In the genomic region with DNA sequence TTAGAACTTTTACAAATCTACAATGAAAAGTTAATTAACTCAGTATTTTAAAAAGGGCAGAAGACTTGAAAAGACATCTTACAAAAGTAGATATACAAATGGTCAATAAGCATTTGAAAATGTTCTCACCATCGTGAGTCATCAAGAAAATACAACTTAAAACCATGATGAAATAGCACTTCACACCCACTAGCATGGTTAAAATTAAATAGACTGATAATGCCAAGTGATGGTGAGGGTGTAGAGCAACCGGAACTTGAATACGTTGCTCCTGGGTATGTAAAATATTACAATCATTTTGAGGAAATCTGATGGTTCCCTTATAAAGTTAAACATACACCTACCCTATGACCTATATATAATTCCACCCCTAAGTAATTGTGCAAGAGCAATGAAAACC, we compare ENCODE assay signal across 23 cellular contexts.
DNase-seq lines count a peak whose midpoint lies in the region; ATAC-seq and TF ChIP-seq lines count a peak whose summit lies in the region.
"Had no signal": no experiment of that assay in that cellular context is flagged by ENCODE, and none has a peak within 500 bp of the region (broad histone marks: within the 10 kb centered on the region; RNA-seq: fewer than 3 reads in every experiment).

No MANE protein-coding gene starts in this region.

- DNase-seq in ELR (ENCODE audit: low read depth): peak; percentile 32
- DNase-seq in SJCRH30: no peak
- DNase-seq in epithelial cell of proximal tubule (ENCODE audit: low read depth): peak; percentile 29
- no peak for DNase-seq in mucosa of descending colon
- no peak for DNase-seq in dedifferentiated amniotic fluid mesenchymal stem cell (ENCODE audit: extremely low spot score)
- DNase-seq in head of caudate nucleus: no peak
- no peak for DNase-seq in activated CD4-positive, alpha-beta memory T cell treated with anti-CD3 and anti-CD28 coated beads for 36 hours
- DNase-seq: activated naive CD4-positive, alpha-beta T cell treated with anti-CD3 and anti-CD28 coated beads, Interleukin-2, amount 50 U/mL, for 16 hours; anterior cingulate cortex; CD4-positive, alpha-beta memory T cell; foreskin fibroblast; NCI-H1105 treated with DMSO at 0.1 percent for 48 hours; NCI-H2081; stimulated activated CD4-positive, alpha-beta T cell treated with anti-CD3 and anti-CD28 coated beads, Interleukin-15, amount 100 ng/mL, for 24 hours; T1000 had no signal

- ATAC-seq in mucosa of descending colon: peak; percentile 77
- ATAC-seq: sciatic nerve had no signal

- POLR2A ChIA-PET in activated CD4-positive, alpha-beta memory T cell treated with anti-CD3 and anti-CD28 coated beads for 36 hours (lab: Charles Lee): no interaction called here

- H3K4me3 ChIP-seq in SJCRH30 (no peak overlapping the region), epithelial cell of proximal tubule (ENCODE audit: low read depth, low read length) (no peak overlapping the region), mucosa of descending colon (no peak overlapping the region)

- peak overlapping the region; percentile 42; the same call in 1 of the 2 replicates for H3K27ac ChIP-seq in SJCRH30
- H3K27ac ChIP-seq: epithelial cell of prostate, HL-60, parathyroid adenoma had no signal

- no peaks in the 10 kb centered on the region for H3K4me1 Mint-ChIP-seq in activated CD4-positive, alpha-beta memory T cell treated with anti-CD3 and anti-CD28 coated beads for 36 hours (ENCODE audit: low read depth)
- H3K4me1 Mint-ChIP-seq: CD4-positive, alpha-beta memory T cell; central memory CD8-positive, alpha-beta T cell had no signal

- H3K9me3 Mint-ChIP-seq in activated CD4-positive, alpha-beta memory T cell treated with anti-CD3 and anti-CD28 coated beads for 36 hours: no peaks in the 10 kb centered on the region
- H3K9me3 Mint-ChIP-seq: activated T-helper 1 cell treated with anti-CD3 and anti-CD28 coated beads, Interleukin-12 subunit alpha, Interleukin-12 subunit beta, Interleukin-2, Interleukin-4 antibody, amounts not matched to agents 30 ng/mL and 10 ng/mL and 1 ng/mL, durations not matched to agents 14 hours and 24 hours and 36 hours; central memory CD8-positive, alpha-beta T cell; stimulated activated naive CD8-positive, alpha-beta T cell treated with anti-CD3 and anti-CD28 coated beads, Interleukin-15, Interleukin-2, amounts not matched to agents 100 ng/mL and 50 ng/mL, for 24 hours; WTC11 had no signal

- no peaks in the 10 kb centered on the region for H3K27me3 ChIP-seq in SJCRH30

- H3K4me1 ChIP-seq in SJCRH30 (peaks cover 15% of the 10 kb centered on the region), mucosa of descending colon (ENCODE audit: low read depth) (peaks cover 11% of the 10 kb centered on the region)
- H3K4me1 ChIP-seq: parathyroid adenoma had no signal

- H3K9me3 ChIP-seq in SJCRH30 (replicated peaks) (no peaks in the 10 kb centered on the region), mucosa of descending colon (no peaks in the 10 kb centered on the region)

- H3K36me3 Mint-ChIP-seq in activated CD4-positive, alpha-beta memory T cell treated with anti-CD3 and anti-CD28 coated beads for 36 hours: no peaks in the 10 kb centered on the region
- H3K36me3 Mint-ChIP-seq: CD4-positive, alpha-beta memory T cell; WTC11 had no signal

- no peak overlapping the region for H3K27ac Mint-ChIP-seq in activated CD4-positive, alpha-beta memory T cell treated with anti-CD3 and anti-CD28 coated beads for 36 hours
- H3K27ac Mint-ChIP-seq: activated T-helper 1 cell treated with anti-CD3 and anti-CD28 coated beads, Interleukin-12 subunit alpha, Interleukin-12 subunit beta, Interleukin-2, Interleukin-4 antibody, amounts not matched to agents 30 ng/mL and 10 ng/mL and 1 ng/mL, durations not matched to agents 14 hours and 24 hours and 36 hours; CD4-positive, alpha-beta memory T cell; stimulated activated naive CD8-positive, alpha-beta T cell treated with anti-CD3 and anti-CD28 coated beads, Interleukin-15, Interleukin-2, amounts not matched to agents 100 ng/mL and 50 ng/mL, for 24 hours; WTC11 had no signal

- H3K4me3 Mint-ChIP-seq in activated CD4-positive, alpha-beta memory T cell treated with anti-CD3 and anti-CD28 coated beads for 36 hours: no peak overlapping the region
- H3K4me3 Mint-ChIP-seq: activated T-helper 1 cell treated with anti-CD3 and anti-CD28 coated beads, Interleukin-12 subunit alpha, Interleukin-12 subunit beta, Interleukin-2, Interleukin-4 antibody, amounts not matched to agents 30 ng/mL and 10 ng/mL and 1 ng/mL, durations not matched to agents 14 hours and 24 hours and 36 hours; CD4-positive, alpha-beta memory T cell; central memory CD8-positive, alpha-beta T cell; stimulated activated naive CD8-positive, alpha-beta T cell treated with anti-CD3 and anti-CD28 coated beads, Interleukin-15, Interleukin-2, amounts not matched to agents 100 ng/mL and 50 ng/mL, for 24 hours; WTC11 had no signal

- no peak for TF ChIP-seq CTCF in epithelial cell of proximal tubule (conservative IDR thresholded peaks at IDR 0.05; ENCODE audit: low read depth, low read length)
- no peak for TF ChIP-seq CTCF in mucosa of descending colon (IDR thresholded peaks at IDR 0.05)

- CTCF ChIA-PET in activated CD4-positive, alpha-beta memory T cell treated with anti-CD3 and anti-CD28 coated beads for 36 hours (lab: Charles Lee): no interaction called here

- intact Hi-C loops in mucosa of descending colon (cut with DNase I, micrococcal nuclease) (no loop called here), head of caudate nucleus (cut with DNase I) (no loop called here)
- intact Hi-C loops in activated CD4-positive, alpha-beta memory T cell treated with anti-CD3 and anti-CD28 coated beads for 36 hours (cut with micrococcal nuclease): no loop called here

- H3K36me3 ChIP-seq in SJCRH30 (0 out of 2 replicates have a peak, but pooled peaks cover 2% of the 10 kb centered on the region), mucosa of descending colon (ENCODE audit: low read depth) (no peaks in the 10 kb centered on the region)

- peaks cover 2% of the 10 kb centered on the region for H3K27me3 Mint-ChIP-seq in activated CD4-positive, alpha-beta memory T cell treated with anti-CD3 and anti-CD28 coated beads for 36 hours
- H3K27me3 Mint-ChIP-seq: stimulated activated naive CD8-positive, alpha-beta T cell treated with anti-CD3 and anti-CD28 coated beads, Interleukin-15, Interleukin-2, amounts not matched to agents 100 ng/mL and 50 ng/mL, for 24 hours had no signal

Comparison
In these comparisons a context has a peak if more than half of its experiments do, and no peak if none do; other contexts are left out.
1. DNase-seq: peak in ELR (single experiment) and epithelial cell of proximal tubule (single experiment); none in SJCRH30 (0 of 2), mucosa of descending colon (0 of 3), dedifferentiated amniotic fluid mesenchymal stem cell (single experiment), head of caudate nucleus (0 of 42) and activated CD4-positive, alpha-beta memory T cell treated with anti-CD3 and anti-CD28 coated beads for 36 hours (single experiment).